9 cellular contexts compared by ENCODE assay signal in genomic region chr19:5977222-5977784, GRCh38. TPM values are rescaled to one million over a fixed set of nuclear protein-coding genes. Genes with fewer than 3 reads are reported as not detected.
DNase-seq lines count a peak whose midpoint lies in the region; ATAC-seq, FAIRE-seq and TF ChIP-seq lines count a peak whose summit lies in the region.
"Had no signal": no experiment of that assay in that cellular context is flagged by ENCODE, and none has a peak within 500 bp of the region (broad histone marks: within the 10 kb centered on the region; RNA-seq: fewer than 3 reads in every experiment).

No MANE protein-coding gene starts in this region.

- peaks cover 13 to 15% of the 10 kb centered on the region in 2 donors for H3K36me3 Mint-ChIP-seq in activated T-cell treated with anti-CD3 and anti-CD28 coated beads, Interleukin-2, amount 50 U/mL, for 72 hours (ENCODE audit: insufficient read depth in 2 of 2)
- H3K36me3 Mint-ChIP-seq in T-helper 17 cell (ENCODE audit: low read depth): peaks cover 8% of the 10 kb centered on the region

- in situ Hi-C loops in GM13976 (cut with MboI; ENCODE audit: low sequenced_read_pairs, unreplicated experiment): no loop called here

- WGBS in gastroesophageal sphincter (ENCODE audit: low coverage in 1 of 2), 2 donors: 7% methylated on average over 5 of the region's 43 CpGs; no CpG with 5 or more reads in 1 of the 2 donors

- peak in 1 of 2 donors; percentile 1 for ATAC-seq in activated T-cell treated with anti-CD3 and anti-CD28 coated beads, Interleukin-2, amount 50 U/mL, for 72 hours (replicated peaks in 1 of 2)
- ATAC-seq in T-helper 17 cell: peak; percentile 1
- ATAC-seq in gastroesophageal sphincter: no peak

- FAIRE-seq in D721Med (lab: Jason Lieb, UNC): no peak
- FAIRE-seq: colon had no signal

- peaks cover 0 to 26% of the 10 kb centered on the region in 2 donors for H3K36me3 ChIP-seq in gastroesophageal sphincter

- H3K4me3 Mint-ChIP-seq in activated T-cell treated with anti-CD3 and anti-CD28 coated beads, Interleukin-2, amount 50 U/mL, for 72 hours: peak overlapping the region; percentile 96 to 98
- peak overlapping the region; percentile 98 for H3K4me3 Mint-ChIP-seq in T-helper 17 cell

- H3K4me1 Mint-ChIP-seq in activated T-cell treated with anti-CD3 and anti-CD28 coated beads, Interleukin-2, amount 50 U/mL, for 72 hours (ENCODE audit: low read depth): peaks cover 78% of the 10 kb centered on the region
- peaks cover 43% of the 10 kb centered on the region for H3K4me1 Mint-ChIP-seq in T-helper 17 cell

- no peaks in the 10 kb centered on the region for H3K27me3 ChIP-seq in gastroesophageal sphincter

- DNase-seq in activated T-cell treated with anti-CD3 and anti-CD28 coated beads, Interleukin-2, amount 50 U/mL, for 72 hours: no peak
- no peak for DNase-seq in activated T-cell treated with anti-CD3 and anti-CD28 coated beads, Interleukin-2, amount 50 U/mL, for 48 hours
- DNase-seq in T-helper 17 cell (no peak), D721Med (ENCODE audit: insufficient read length, low spot score) (no peak), mucosa of gallbladder (ENCODE audit: low spot score) (no peak), GM13976 (ENCODE audit: low spot score) (no peak)

- no peak for TF ChIP-seq POLR2A in gastroesophageal sphincter (IDR thresholded peaks at IDR 0.05)

- H3K4me3 ChIP-seq in gastroesophageal sphincter: peak overlapping the region; percentile 84 to 99
- peak overlapping the region; percentile 57 to 99 (median 96) for H3K4me3 ChIP-seq in skin epidermis

- no peaks in the 10 kb centered on the region for H3K27me3 Mint-ChIP-seq in activated T-cell treated with anti-CD3 and anti-CD28 coated beads, Interleukin-2, amount 50 U/mL, for 72 hours (ENCODE audit: low read depth)
- H3K27me3 Mint-ChIP-seq in T-helper 17 cell: no peaks in the 10 kb centered on the region

- peaks cover 6 to 72% (median 32%) of the 10 kb centered on the region in 3 donors for H3K4me1 ChIP-seq in gastroesophageal sphincter

- H3K9me3 ChIP-seq in T-helper 17 cell (ENCODE audit: control insufficient read depth, low read length, poor library complexity, severe bottlenecking): no peaks in the 10 kb centered on the region
- no peaks in the 10 kb centered on the region for H3K9me3 ChIP-seq in gastroesophageal sphincter

- H3K9me3 Mint-ChIP-seq in activated T-cell treated with anti-CD3 and anti-CD28 coated beads, Interleukin-2, amount 50 U/mL, for 72 hours: no peaks in the 10 kb centered on the region

- TF ChIP-seq CTCF in gastroesophageal sphincter (IDR thresholded peaks at IDR 0.05) (no peak), D721Med (IDR thresholded peaks at IDR 0.05; ENCODE audit: insufficient read depth, missing control alignments) (no peak), GM13976 (IDR thresholded peaks at IDR 0.05; ENCODE audit: borderline replicate concordance, control extremely low read depth, extremely low read depth, insufficient read depth, missing control alignments) (no peak)

- H3K27ac Mint-ChIP-seq in activated T-cell treated with anti-CD3 and anti-CD28 coated beads, Interleukin-2, amount 50 U/mL, for 72 hours: peak overlapping the region; percentile 96
- H3K27ac Mint-ChIP-seq in T-helper 17 cell: peak overlapping the region; percentile 95

- peak overlapping the region; percentile 73 to 96 (median 92) for H3K27ac ChIP-seq in gastroesophageal sphincter
- H3K27ac ChIP-seq in skin epidermis: peak overlapping the region; percentile 54 to 97 (median 92)

- TF ChIP-seq EP300 in gastroesophageal sphincter (IDR thresholded peaks at IDR 0.05): no peak

RNA-seq across cellular contexts. Expression of gene RANBP3, which starts 0.6 kb away (rescaled TPM):
- total RNA-seq in activated T-cell treated with anti-CD3 and anti-CD28 coated beads, Interleukin-2, amount 50 U/mL, for 72 hours: 100 to 1,000 TPM in 1 of 2 donors, 10 to 100 TPM in 1; 89.2 to 108 TPM
- total RNA-seq in T-helper 17 cell (10 to 100 TPM; 76.8 to 86.9 TPM), gastroesophageal sphincter (100 to 1,000 TPM in 2 of 4 donors, 10 to 100 TPM in 2; 87.0 to 125 (median 104) TPM), mucosa of gallbladder (75.5 TPM)
